In the genomic region with DNA sequence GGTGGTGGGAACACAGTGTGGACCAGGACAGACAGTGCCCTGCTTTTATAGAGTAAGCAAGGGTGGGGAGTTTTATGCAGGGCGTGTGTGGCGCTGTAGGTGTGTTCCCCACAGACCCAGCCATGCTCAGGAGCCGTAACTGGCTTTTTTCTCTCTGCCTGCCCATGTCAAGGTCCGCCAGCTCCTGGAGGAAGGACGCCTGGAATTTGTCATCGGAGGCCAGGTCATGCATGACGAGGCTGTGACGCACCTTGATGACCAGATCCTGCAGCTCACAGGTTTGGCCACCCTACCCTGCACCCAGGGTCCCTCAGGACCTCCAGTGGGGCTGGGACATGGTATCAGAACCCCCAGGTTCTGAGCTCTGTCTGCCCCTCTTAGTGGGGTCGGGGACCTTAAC, we compare ENCODE assay signal across 35 cellular contexts.
"Had no signal": no experiment of that assay in that cellular context is flagged by ENCODE, and none has a peak within 500 bp of the region (broad histone marks: within the 10 kb centered on the region; RNA-seq: fewer than 3 reads in every experiment).

No MANE protein-coding gene starts in this region.

- H3K27me3 Mint-ChIP-seq: activated B cell treated with CpG ODN at 0.5 μM for 24 hours; activated CD4-positive, alpha-beta T cell treated with anti-CD3 and anti-CD28 coated beads, Interleukin-2, amount 10 ng/mL, durations not matched to agents 7 days and 5 days; activated CD8-positive, alpha-beta memory T cell treated with anti-CD3 and anti-CD28 coated beads, Interleukin-2, amount 10 ng/mL, durations not matched to agents 7 days and 5 days; activated naive CD4-positive, alpha-beta T cell treated with anti-CD3 and anti-CD28 coated beads, Interleukin-2, amount 50 U/mL, for 24 hours; activated naive CD8-positive, alpha-beta T cell; activated naive CD8-positive, alpha-beta T cell treated with anti-CD3 and anti-CD28 coated beads, Interleukin-2, amount 10 ng/mL, durations not matched to agents 7 days and 5 days; activated naive CD8-positive, alpha-beta T cell treated with anti-CD3 and anti-CD28 coated beads, Interleukin-2, amount 50 U/mL, for 24 hours; activated T-cell treated with anti-CD3 and anti-CD28 coated beads, Interleukin-2, amount 50 U/mL, for 24 hours; central memory CD8-positive, alpha-beta T cell had no signal

- H3K27me3 ChIP-seq: ascending aorta, cardiac muscle cell had no signal

- ATAC-seq: activated CD8-positive, alpha-beta memory T cell treated with anti-CD3 and anti-CD28 coated beads, Interleukin-2, amount 10 ng/mL, durations not matched to agents 7 days and 5 days; activated CD8-positive, alpha-beta T cell treated with anti-CD3 and anti-CD28 coated beads, Interleukin-2, amount 10 ng/mL, durations not matched to agents 7 days and 5 days; activated naive CD8-positive, alpha-beta T cell treated with anti-CD3 and anti-CD28 coated beads, Interleukin-2, amount 50 U/mL, for 24 hours had no signal

- H3K9me3 ChIP-seq: ascending aorta had no signal

- DNase-seq: activated B cell treated with CpG ODN at 0.5 μM for 24 hours; activated CD4-positive, alpha-beta memory T cell treated with anti-CD3 and anti-CD28 coated beads, Interleukin-2, amount 10 ng/mL, durations not matched to agents 7 days and 5 days; activated CD4-positive, alpha-beta T cell treated with anti-CD3 and anti-CD28 coated beads for 4 hours; activated CD4-positive, alpha-beta T cell treated with anti-CD3 and anti-CD28 coated beads, Interleukin-2, amount 10 ng/mL, durations not matched to agents 7 days and 5 days; activated CD4-positive, alpha-beta T cell treated with anti-CD3 and anti-CD28 coated beads, Interleukin-2, amount 50 U/mL, for 48 hours; activated CD4-positive, CD25-positive, alpha-beta regulatory T cell treated with anti-CD3 and anti-CD28 coated beads, Interleukin-2, amount 50 U/mL, for 72 hours; activated CD8-positive, alpha-beta memory T cell treated with anti-CD3 and anti-CD28 coated beads for 24 hours; activated CD8-positive, alpha-beta memory T cell treated with anti-CD3 and anti-CD28 coated beads, Interleukin-2, amount 10 ng/mL, durations not matched to agents 7 days and 5 days; activated CD8-positive, alpha-beta memory T cell treated with anti-CD3 and anti-CD28 coated beads, Interleukin-2, amount 50 U/mL, for 48 hours; activated CD8-positive, alpha-beta T cell treated with anti-CD3 and anti-CD28 coated beads, Interleukin-2, amount 10 ng/mL, durations not matched to agents 7 days and 5 days; activated effector memory CD4-positive, alpha-beta T cell treated with Interleukin-2 at 50 U/mL for 16 hours; activated gamma-delta T cell; activated naive CD4-positive, alpha-beta T cell treated with anti-CD3 and anti-CD28 coated beads, Interleukin-2, amount 10 ng/mL, durations not matched to agents 7 days and 5 days; activated naive CD4-positive, alpha-beta T cell treated with Interleukin-2 at 50 U/mL for 16 hours; activated naive CD8-positive, alpha-beta T cell treated with anti-CD3 and anti-CD28 coated beads, Interleukin-2, amount 10 ng/mL, durations not matched to agents 7 days and 5 days; activated naive CD8-positive, alpha-beta T cell treated with anti-CD3 and anti-CD28 coated beads, Interleukin-2, amount 50 U/mL, for 24 hours; activated T-cell treated with anti-CD3 and anti-CD28 coated beads, Interleukin-2, amount 50 U/mL, for 24 hours; activated T-cell treated with anti-CD3 and anti-CD28 coated beads, Interleukin-2, amount 50 U/mL, for 48 hours; amygdala; anterior cingulate cortex; caudate nucleus; cerebellar nuclear complex; T-helper 1 cell; T-helper 2 cell; T-helper 9 cell had no signal

- H3K27ac ChIP-seq: ascending aorta, cardiac muscle cell, VCaP had no signal

- H3K9me3 Mint-ChIP-seq: activated CD4-positive, alpha-beta memory T cell treated with anti-CD3 and anti-CD28 coated beads, Interleukin-2, amount 10 ng/mL, durations not matched to agents 7 days and 5 days; activated naive CD4-positive, alpha-beta T cell treated with anti-CD3 and anti-CD28 coated beads, Interleukin-2, amount 50 U/mL, for 24 hours; brain had no signal

- H3K4me3 ChIP-seq: ascending aorta, cardiac muscle cell had no signal

- H3K4me3 Mint-ChIP-seq: activated B cell treated with CpG ODN at 0.5 μM for 24 hours; activated CD4-positive, alpha-beta memory T cell treated with anti-CD3 and anti-CD28 coated beads, Interleukin-2, amount 10 ng/mL, durations not matched to agents 7 days and 5 days; activated CD4-positive, alpha-beta T cell treated with anti-CD3 and anti-CD28 coated beads, Interleukin-2, amount 10 ng/mL, durations not matched to agents 7 days and 5 days; activated CD8-positive, alpha-beta memory T cell treated with anti-CD3 and anti-CD28 coated beads, Interleukin-2, amount 10 ng/mL, durations not matched to agents 7 days and 5 days; activated CD8-positive, alpha-beta T cell treated with anti-CD3 and anti-CD28 coated beads, Interleukin-2, amount 10 ng/mL, durations not matched to agents 7 days and 5 days; activated naive CD4-positive, alpha-beta T cell treated with anti-CD3 and anti-CD28 coated beads, Interleukin-2, amount 10 ng/mL, durations not matched to agents 7 days and 5 days; activated naive CD4-positive, alpha-beta T cell treated with anti-CD3 and anti-CD28 coated beads, Interleukin-2, amount 50 U/mL, for 24 hours; activated naive CD8-positive, alpha-beta T cell; activated naive CD8-positive, alpha-beta T cell treated with anti-CD3 and anti-CD28 coated beads, Interleukin-2, amount 10 ng/mL, durations not matched to agents 7 days and 5 days; activated naive CD8-positive, alpha-beta T cell treated with anti-CD3 and anti-CD28 coated beads, Interleukin-2, amount 50 U/mL, for 24 hours; activated T-cell treated with anti-CD3 and anti-CD28 coated beads, Interleukin-2, amount 50 U/mL, for 24 hours; brain; central memory CD8-positive, alpha-beta T cell; T-helper 1 cell treated with Interleukin-12 subunit alpha and Interleukin-12 subunit beta and Interleukin-4 antibody, amounts not matched to agents 30 μg/mL and 1 μg/mL, for 36 hours; T-helper 2 cell treated with Interferon-gamma antibody and Interleukin-4, amounts not matched to agents 5 μg/mL and 100 μg/mL, for 36 hours had no signal

- H3K27ac Mint-ChIP-seq: activated B cell treated with CpG ODN at 0.5 μM for 24 hours; activated CD4-positive, alpha-beta memory T cell treated with anti-CD3 and anti-CD28 coated beads, Interleukin-2, amount 10 ng/mL, durations not matched to agents 7 days and 5 days; activated CD4-positive, alpha-beta T cell treated with anti-CD3 and anti-CD28 coated beads, Interleukin-2, amount 10 ng/mL, durations not matched to agents 7 days and 5 days; activated CD8-positive, alpha-beta memory T cell treated with anti-CD3 and anti-CD28 coated beads, Interleukin-2, amount 10 ng/mL, durations not matched to agents 7 days and 5 days; activated CD8-positive, alpha-beta T cell treated with anti-CD3 and anti-CD28 coated beads, Interleukin-2, amount 10 ng/mL, durations not matched to agents 7 days and 5 days; activated naive CD4-positive, alpha-beta T cell treated with anti-CD3 and anti-CD28 coated beads, Interleukin-2, amount 10 ng/mL, durations not matched to agents 7 days and 5 days; activated naive CD4-positive, alpha-beta T cell treated with anti-CD3 and anti-CD28 coated beads, Interleukin-2, amount 50 U/mL, for 24 hours; activated naive CD8-positive, alpha-beta T cell; activated naive CD8-positive, alpha-beta T cell treated with anti-CD3 and anti-CD28 coated beads, Interleukin-2, amount 50 U/mL, for 24 hours; activated T-cell treated with anti-CD3 and anti-CD28 coated beads, Interleukin-2, amount 50 U/mL, for 24 hours; activated T-helper 2 cell treated with anti-CD3 and anti-CD28 coated beads, Interferon-gamma antibody, Interleukin-2, Interleukin-4, amounts not matched to agents 10 μg/mL and 5 μg/mL and 100 μg/mL, durations not matched to agents 14 hours and 24 hours and 36 hours; brain; T-helper 1 cell treated with Interleukin-12 subunit alpha and Interleukin-12 subunit beta and Interleukin-4 antibody, amounts not matched to agents 30 μg/mL and 1 μg/mL, for 36 hours; T-helper 2 cell treated with Interferon-gamma antibody and Interleukin-4, amounts not matched to agents 5 μg/mL and 100 μg/mL, for 36 hours had no signal
